ENCODE assay signal across 8 cellular contexts in the genomic region with DNA sequence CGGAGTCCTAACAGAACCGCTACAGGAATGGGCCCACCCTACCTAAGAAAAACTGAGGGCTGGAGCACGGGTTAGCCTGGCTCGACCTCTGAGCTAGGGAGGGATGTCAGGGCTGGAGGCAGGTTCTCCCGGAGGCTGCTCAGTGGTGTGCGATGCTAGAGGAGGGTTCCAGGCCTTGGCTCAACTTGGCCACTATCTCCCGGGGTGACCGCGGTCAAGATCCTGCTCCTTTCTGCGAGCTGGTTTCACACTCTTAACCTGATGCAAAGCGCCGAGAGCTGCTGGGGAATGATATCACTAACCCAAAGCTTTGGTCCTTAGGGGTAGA. TPM values are rescaled to one million over a fixed set of nuclear protein-coding genes. Genes with fewer than 3 reads are reported as not detected.
DNase-seq lines count a peak whose midpoint lies in the region; ATAC-seq and TF ChIP-seq lines count a peak whose summit lies in the region.

No MANE protein-coding gene starts in this region.

- H2BK120ac ChIP-seq in H9 (ENCODE audit: low read depth, low read length, poor library complexity, severe bottlenecking) = no peak overlapping the region

- H3T11ph ChIP-seq in H9 (ENCODE audit: low read length) = no peak overlapping the region

- H4K5ac ChIP-seq in H9 (ENCODE audit: insufficient read length, low read depth, low read length) = no peak overlapping the region

- H2BK12ac ChIP-seq in H9 (ENCODE audit: insufficient read length, low read depth, low read length) = no peak overlapping the region

- no peaks in the 10 kb centered on the region; the same call in 1 of the 2 replicates for H3K27me3 Mint-ChIP-seq in H9 (ENCODE audit: low read depth)

- peak overlapping the region; percentile 60 for H3K9ac ChIP-seq in H9 (ENCODE audit: extremely low read depth, insufficient read length, low read length)
- H3K9ac ChIP-seq in skeletal muscle tissue (ENCODE audit: low read depth in 1 of 3, low read length in 3 of 3) = peak overlapping the region; percentile 93 to 100 (median 100)

- H3K4me2 ChIP-seq in H9 (ENCODE audit: insufficient read depth, insufficient read length, low read length) = peak overlapping the region; percentile 64

- no peaks in the 10 kb centered on the region for H4K20me1 ChIP-seq in H9 (ENCODE audit: control insufficient read depth, insufficient read depth, insufficient read length)

- no peak for DNase-seq in AG09309 (ENCODE audit: low read depth)
- no peak for DNase-seq in H9
- DNase-seq in WERI-Rb-1 = no peak
- no peak for DNase-seq in heart right ventricle
- no peak for DNase-seq in NCI-H146 treated with DMSO at 0.1 percent for 48 hours (lab: John Stamatoyannopoulos, UW; ENCODE audit: unreplicated experiment)
- DNase-seq in stimulated activated CD4-positive, alpha-beta T cell treated with anti-CD3 and anti-CD28 coated beads, Interleukin-4, amount 100 ng/mL, for 1 hour = no peak

- H2AFZ ChIP-seq in H9 (ENCODE audit: low read length) = no peak overlapping the region

- H4K8ac ChIP-seq in H9 (replicated peaks; ENCODE audit: insufficient read length, low read depth, low read length) = no peak overlapping the region

- H3K14ac ChIP-seq in H9 (ENCODE audit: insufficient read depth, low read length) = no peak overlapping the region

- H3K4me3 ChIP-seq in AG09309 (ENCODE audit: control insufficient read depth, low read depth, low read length) (peak overlapping the region; percentile 93), WERI-Rb-1 (ENCODE audit: low read depth, low read length) (peak overlapping the region; percentile 92), heart right ventricle (peak overlapping the region; percentile 61 to 96 (median 79)), skeletal muscle tissue (ENCODE audit: low read length in 3 of 3) (peak overlapping the region; percentile 90 to 100 (median 100))

- H3K4me1 ChIP-seq in H9 (ENCODE audit: insufficient read depth, low read length) = no peaks in the 10 kb centered on the region
- peaks cover 0 to 25% (median 17%) of the 10 kb centered on the region in 9 donors for H3K4me1 ChIP-seq in heart right ventricle
- peaks cover 22 to 26% (median 25%) of the 10 kb centered on the region in 3 donors for H3K4me1 ChIP-seq in skeletal muscle tissue (ENCODE audit: control insufficient read depth in 3 of 3, insufficient read depth in 3 of 3, low read length in 3 of 3)

- H4K91ac ChIP-seq in H9 (ENCODE audit: insufficient read length, low read depth, low read length) = no peak overlapping the region

- no CpG with 5 or more reads among the region's 12 CpGs for WGBS in H9 (ENCODE audit: extremely low coverage, insufficient read length, low lambda C conversion rate)
- 1 to 2% methylated on average over 12 of the region's 12 CpGs for WGBS in heart right ventricle, 2 donors

- H3K9me3 ChIP-seq in H9 (ENCODE audit: control insufficient read depth, low read depth, low read length) (no peaks in the 10 kb centered on the region), WERI-Rb-1 (ENCODE audit: severe bottlenecking) (no peaks in the 10 kb centered on the region), heart right ventricle (no peaks in the 10 kb centered on the region), skeletal muscle tissue (ENCODE audit: control insufficient read depth in 3 of 3, low read length in 3 of 3) (no peaks in the 10 kb centered on the region)

- peak overlapping the region; percentile 100 for H3K4me3 Mint-ChIP-seq in H9

- intact Hi-C loops in heart right ventricle (cut with DNase I) = loop anchor here in 3 of 10 donors (1.0 to 10.0 kb wide), 3 partner anchors 59 to 402 kb away; a partner anchor contains a TSS

- no peaks in the 10 kb centered on the region for H3K27me3 ChIP-seq in H9 (ENCODE audit: insufficient read depth, low read length)
- no peaks in the 10 kb centered on the region for H3K27me3 ChIP-seq in WERI-Rb-1 (ENCODE audit: insufficient read depth, low read depth, severe bottlenecking)
- H3K27me3 ChIP-seq in heart right ventricle = no peaks in the 10 kb centered on the region
- no peaks in the 10 kb centered on the region for H3K27me3 ChIP-seq in skeletal muscle tissue (ENCODE audit: control insufficient read depth in 3 of 3, insufficient read depth in 3 of 3, low read length in 3 of 3)

- peaks cover 0 to 2% of the 10 kb centered on the region in 2 experiments; a peak in 1 of 5 replicates for H3K9me3 Mint-ChIP-seq in H9

- no peak overlapping the region for H3K56ac ChIP-seq in H9 (ENCODE audit: insufficient read length, low read depth, low read length)

- peaks cover 5% of the 10 kb centered on the region for H3K23me2 ChIP-seq in H9 (ENCODE audit: insufficient read length, low read depth, low read length, poor library complexity, severe bottlenecking)

- H3K27ac ChIP-seq in H9 (ENCODE audit: insufficient read length, low read depth, low read length) (no peak overlapping the region), WERI-Rb-1 (peak overlapping the region; percentile 79), heart right ventricle (peak overlapping the region; percentile 76 to 99 (median 92)), skeletal muscle tissue (ENCODE audit: low read depth, low read length) (peak overlapping the region; percentile 89)

- no peak overlapping the region for H2AK5ac ChIP-seq in H9 (ENCODE audit: insufficient read length, low read length)

- H3K23ac ChIP-seq in H9 (ENCODE audit: insufficient read length, low read depth, low read length) = no peak overlapping the region

- H3K79me1 ChIP-seq in H9 (ENCODE audit: insufficient read depth, low read depth, low read length, poor library complexity, severe bottlenecking) = peaks cover 2% of the 10 kb centered on the region

- peaks cover 2 to 22% (median 15%) of the 10 kb centered on the region in 3 experiments; a peak in 6 of 7 replicates for H3K36me3 Mint-ChIP-seq in H9 (ENCODE audit: insufficient read depth in 1 of 3, low read depth in 3 of 3)

- H3K36me3 ChIP-seq in WERI-Rb-1 (peaks cover 9% of the 10 kb centered on the region), heart right ventricle (peaks cover 0 to 30% (median 10%) of the 10 kb centered on the region in 9 donors), skeletal muscle tissue (ENCODE audit: control insufficient read depth in 3 of 3, insufficient read depth in 3 of 3, low read length in 3 of 3) (peaks cover 18 to 19% (median 19%) of the 10 kb centered on the region in 3 donors)

- no peaks in the 10 kb centered on the region for H3K79me2 ChIP-seq in H9 (ENCODE audit: insufficient read depth, low read length)

- H3K27ac Mint-ChIP-seq in H9 = peak overlapping the region; percentile 100; a peak in 5 of 7 replicates

- ATAC-seq in heart right ventricle (peak in 5 of 8 donors; percentile 31 to 67 (median 50)), HG02763 (IDR thresholded peaks at IDR 0.05; ENCODE audit: unreplicated experiment) (no peak)

- peak overlapping the region; percentile 38 for H3K18ac ChIP-seq in H9 (ENCODE audit: insufficient read length, low read depth, low read length)

- peaks cover 14 to 18% of the 10 kb centered on the region in 2 experiments for H3K4me1 Mint-ChIP-seq in H9

- H2BK15ac ChIP-seq in H9 (ENCODE audit: low read depth, low read length) = no peak overlapping the region

- H2BK5ac ChIP-seq in H9 (ENCODE audit: insufficient read length, low read length) = no peak overlapping the region

- H3K4ac ChIP-seq in H9 (ENCODE audit: low read depth, low read length) = no peak overlapping the region

- no peak for TF ChIP-seq CTCF in AG09309 (IDR thresholded peaks at IDR 0.05; ENCODE audit: control insufficient read depth, insufficient read depth, low read depth, low read length, missing control alignments)
- TF ChIP-seq CTCF in H9 (conservative IDR thresholded peaks at IDR 0.05) = no peak
- no peak for TF ChIP-seq CTCF in WERI-Rb-1 (IDR thresholded peaks at IDR 0.05; ENCODE audit: low read depth, low read length)
- no peak for TF ChIP-seq CTCF in heart right ventricle (IDR thresholded peaks at IDR 0.05)

- no peak overlapping the region for H2BK20ac ChIP-seq in H9 (ENCODE audit: low read depth, low read length, poor library complexity, severe bottlenecking)

RNA-seq across cellular contexts. Expression of a gene that starts 0.3 kb away (rescaled TPM):
- 51.4 and 53.6 TPM in 2 replicates for total RNA-seq in H9 (2021)
- 10 to 100 TPM; 46.6 to 61.2 (median 51.7) TPM for total RNA-seq in heart right ventricle
- polyA plus RNA-seq in heart right ventricle = 100 to 1,000 TPM in 1 of 2 donors, 10 to 100 TPM in 1; 49.4 to 108 TPM
- total RNA-seq in skeletal muscle tissue = 22.4 TPM

RNA-seq across cellular contexts. Expression of a gene that starts 58.9 kb away (rescaled TPM):
- total RNA-seq in H9 (2021) (4.9 and 5.0 TPM in 2 replicates), heart right ventricle (10 to 100 TPM in 9 of 10 donors, 1 to 10 TPM in 1; 7.0 to 38.8 (median 16.5) TPM), skeletal muscle tissue (16.7 TPM)
- 10 to 100 TPM; 38.8 to 47.9 TPM for polyA plus RNA-seq in heart right ventricle
